ENCODE assay signal across 1 cellular context in genomic region chr20:2102585-2103453, GRCh38.
TF ChIP-seq lines count a peak whose summit lies in the region.

No MANE protein-coding gene starts in this region.

TF ChIP-seq in HepG2, 621 proteins besides CTCF, POLR2A, EP300 and RAD21 (continued from another document and continues in another):
- no peak for TF ChIP-seq THAP9 (CRISPR knock-in tag; IDR thresholded peaks at IDR 0.05; ENCODE audit: borderline replicate concordance)
- no peak for TF ChIP-seq ZNF781 (CRISPR knock-in tag; IDR thresholded peaks at IDR 0.05; ENCODE audit: borderline replicate concordance, not compliant biosample characterization)
- TF ChIP-seq ZFP91 (CRISPR knock-in tag; IDR thresholded peaks at IDR 0.05; ENCODE audit: borderline replicate concordance) = peak; percentile 99
- no peak for TF ChIP-seq ZNF839 (CRISPR knock-in tag; IDR thresholded peaks at IDR 0.05; ENCODE audit: borderline replicate concordance)
- peak; percentile 42; the same call in 1 of the 2 replicates for TF ChIP-seq ELF1 (CRISPR knock-in tag; IDR thresholded peaks at IDR 0.05)
- no peak; the same call in 1 of the 2 replicates for TF ChIP-seq HMG20B (CRISPR knock-in tag; conservative IDR thresholded peaks at IDR 0.05)
- no peak for TF ChIP-seq FOXP1 (IDR thresholded peaks at IDR 0.05)
- TF ChIP-seq FOXP1 (CRISPR knock-in tag; IDR thresholded peaks at IDR 0.05) = peak; percentile 28; the same call in 1 of the 2 replicates
- 0 out of 2 replicates have a peak, but pooled peaks have one; percentile 9 for TF ChIP-seq ZFP62 (CRISPR knock-in tag; IDR thresholded peaks at IDR 0.05)
- TF ChIP-seq KMT2B (CRISPR knock-in tag; IDR thresholded peaks at IDR 0.05) = peak; percentile 74
- no peak for TF ChIP-seq NFYC (CRISPR knock-in tag; IDR thresholded peaks at IDR 0.05)
- TF ChIP-seq TOE1 (CRISPR knock-in tag; IDR thresholded peaks at IDR 0.05) = no peak
- TF ChIP-seq KDM4B (CRISPR knock-in tag; IDR thresholded peaks at IDR 0.05) = peak; percentile 84
- TF ChIP-seq ZNF788 (CRISPR knock-in tag; IDR thresholded peaks at IDR 0.05; ENCODE audit: borderline replicate concordance) = no peak; the same call in 1 of the 2 replicates
- TF ChIP-seq USF2 (IDR thresholded peaks at IDR 0.05; ENCODE audit: low read depth, low read length) = no peak
- TF ChIP-seq USF2 (CRISPR knock-in tag; IDR thresholded peaks at IDR 0.05; ENCODE audit: borderline replicate concordance) = no peak; the same call in 1 of the 2 replicates
- TF ChIP-seq ZNF687 (CRISPR knock-in tag; IDR thresholded peaks at IDR 0.05) = peak; percentile 94
- no peak for TF ChIP-seq FOXO4 (CRISPR knock-in tag; conservative IDR thresholded peaks at IDR 0.05)
- TF ChIP-seq RFX1 (IDR thresholded peaks at IDR 0.05) = peak; percentile 90
- TF ChIP-seq U2AF1 (optimal IDR thresholded peaks at IDR 0.05; ENCODE audit: low read depth, low read length) = peak; percentile 43
- TF ChIP-seq SMAD1 (CRISPR knock-in tag; IDR thresholded peaks at IDR 0.05; ENCODE audit: borderline replicate concordance, low read depth) = no peak
- no peak for TF ChIP-seq RNF219 (CRISPR knock-in tag; IDR thresholded peaks at IDR 0.05)
- peak; percentile 41 for TF ChIP-seq FOSL1 (CRISPR knock-in tag; IDR thresholded peaks at IDR 0.05; ENCODE audit: borderline replicate concordance)
- TF ChIP-seq ARHGAP35 (CRISPR knock-in tag; IDR thresholded peaks at IDR 0.05; ENCODE audit: borderline replicate concordance) = 0 out of 2 replicates have a peak, but pooled peaks have one; percentile 27
- TF ChIP-seq ZNF264 (CRISPR knock-in tag; IDR thresholded peaks at IDR 0.05) = 0 out of 2 replicates have a peak, but pooled peaks have one; percentile 22
- no peak for TF ChIP-seq MTF1 (CRISPR knock-in tag; IDR thresholded peaks at IDR 0.05)
- TF ChIP-seq CHD2 (IDR thresholded peaks at IDR 0.05; ENCODE audit: low read depth, low read length) = peak; percentile 65
- TF ChIP-seq ZKSCAN1 (IDR thresholded peaks at IDR 0.05; ENCODE audit: low read length) = no peak
- peak; percentile 45; the same call in 1 of the 2 replicates for TF ChIP-seq TBX2 (CRISPR knock-in tag; IDR thresholded peaks at IDR 0.05; ENCODE audit: borderline replicate concordance)
- no peak for TF ChIP-seq ZSCAN30 (CRISPR knock-in tag; IDR thresholded peaks at IDR 0.05)
- no peak; the same call in 1 of the 2 replicates for TF ChIP-seq HINFP (CRISPR knock-in tag; IDR thresholded peaks at IDR 0.05; ENCODE audit: low read depth)
- 0 out of 2 replicates have a peak, but pooled peaks have one; percentile 10 for TF ChIP-seq MIXL1 (CRISPR knock-in tag; IDR thresholded peaks at IDR 0.05)
- no peak; the same call in 1 of the 2 replicates for TF ChIP-seq MED1 (CRISPR knock-in tag; IDR thresholded peaks at IDR 0.05)
- TF ChIP-seq SMARCE1 (IDR thresholded peaks at IDR 0.05; ENCODE audit: borderline replicate concordance) = no peak
- no peak; the same call in 1 of the 2 replicates for TF ChIP-seq CAMTA2 (CRISPR knock-in tag; IDR thresholded peaks at IDR 0.05; ENCODE audit: borderline replicate concordance)
- TF ChIP-seq ZNF569 (CRISPR knock-in tag; IDR thresholded peaks at IDR 0.05; ENCODE audit: borderline replicate concordance) = no peak
- TF ChIP-seq HOXD1 (CRISPR knock-in tag; IDR thresholded peaks at IDR 0.05) = peak; percentile 92
- TF ChIP-seq PRDM10 (CRISPR knock-in tag; IDR thresholded peaks at IDR 0.05; ENCODE audit: low read depth) = peak; percentile 94
- TF ChIP-seq CERS6 (CRISPR knock-in tag; IDR thresholded peaks at IDR 0.05) = no peak
- no peak for TF ChIP-seq ZNF605 (CRISPR knock-in tag; IDR thresholded peaks at IDR 0.05)
- 0 out of 2 replicates have a peak, but pooled peaks have one; percentile 62 for TF ChIP-seq ZNF224 (CRISPR knock-in tag; IDR thresholded peaks at IDR 0.05)
